Comparison of ENCODE assay signal across 11 cellular contexts in genomic region chr2:101718993-101719571, GRCh38. TPM values are rescaled to one million over a fixed set of nuclear protein-coding genes. Genes with fewer than 3 reads are reported as not detected.
DNase-seq lines count a peak whose midpoint lies in the region; ATAC-seq, FAIRE-seq and TF ChIP-seq lines count a peak whose summit lies in the region.
"Had no signal": no experiment of that assay in that cellular context is flagged by ENCODE, and none has a peak within 500 bp of the region (broad histone marks: within the 10 kb centered on the region; RNA-seq: fewer than 3 reads in every experiment).

No MANE protein-coding gene starts in this region.

- H3K4me3 Mint-ChIP-seq in activated T-cell treated with anti-CD3 and anti-CD28 coated beads, Interleukin-2, amount 50 U/mL, for 72 hours = peak overlapping the region; percentile 74 to 78

- H3K36me3 Mint-ChIP-seq in activated T-cell treated with anti-CD3 and anti-CD28 coated beads, Interleukin-2, amount 50 U/mL, for 72 hours (ENCODE audit: insufficient read depth in 2 of 2) = peaks cover 7 to 15% of the 10 kb centered on the region in 2 donors

- TF ChIP-seq POLR2A in GM12891 (IDR thresholded peaks at IDR 0.05; ENCODE audit: low read depth, low read length) = no peak

- peaks cover 1% of the 10 kb centered on the region for H3K79me1 ChIP-seq in mesenchymal stem cell (replicated peaks; ENCODE audit: low read length, poor library complexity, severe bottlenecking)

- H3K27me3 ChIP-seq in mesenchymal stem cell (ENCODE audit: control insufficient read depth in 1 of 2, insufficient read depth in 1 of 2, low read length in 2 of 2) = no peaks in the 10 kb centered on the region
- H3K27me3 ChIP-seq in hepatocyte = no peaks in the 10 kb centered on the region

- H3K27me3 Mint-ChIP-seq in activated T-cell treated with anti-CD3 and anti-CD28 coated beads, Interleukin-2, amount 50 U/mL, for 72 hours (ENCODE audit: low read depth) = no peaks in the 10 kb centered on the region

- no peak overlapping the region for H2AFZ ChIP-seq in mesenchymal stem cell (ENCODE audit: low read depth, low read length)
- H2AFZ ChIP-seq in hepatocyte = no peak overlapping the region

- no peak overlapping the region for H2BK5ac ChIP-seq in mesenchymal stem cell (ENCODE audit: low read depth, low read length, poor library complexity, severe bottlenecking)

- no peak overlapping the region for H3K4ac ChIP-seq in mesenchymal stem cell (ENCODE audit: low read depth in 1 of 2, low read length in 2 of 2)

- H3K9me3 ChIP-seq in mesenchymal stem cell (ENCODE audit: control insufficient read depth, low read length) (no peaks in the 10 kb centered on the region), hepatocyte (ENCODE audit: low read depth) (no peaks in the 10 kb centered on the region)

- H3K79me2 ChIP-seq in hepatocyte = peaks cover 100% of the 10 kb centered on the region

- no peak overlapping the region for H3K18ac ChIP-seq in mesenchymal stem cell (ENCODE audit: low read depth in 1 of 2, low read length in 2 of 2)

- H3K9me2 ChIP-seq in hepatocyte (replicated peaks; ENCODE audit: insufficient read depth) = no peaks in the 10 kb centered on the region

- H3K23ac ChIP-seq in mesenchymal stem cell (ENCODE audit: low read length in 2 of 2) = no peak overlapping the region

- no peak overlapping the region for H4K91ac ChIP-seq in mesenchymal stem cell (ENCODE audit: low read length)

- no peak overlapping the region for H2BK15ac ChIP-seq in mesenchymal stem cell (ENCODE audit: low read depth, poor library complexity, severe bottlenecking)

- H4K8ac ChIP-seq in mesenchymal stem cell (ENCODE audit: low read length) = peak overlapping the region; percentile 14

- no peak overlapping the region for H2BK120ac ChIP-seq in mesenchymal stem cell (ENCODE audit: low read depth, low read length)

- H2BK12ac ChIP-seq in mesenchymal stem cell (ENCODE audit: low read length in 2 of 2) = no peak overlapping the region

- H3K9me3 Mint-ChIP-seq in activated T-cell treated with anti-CD3 and anti-CD28 coated beads, Interleukin-2, amount 50 U/mL, for 72 hours = peaks cover 5% of the 10 kb centered on the region in 2 donors

- H3K27ac Mint-ChIP-seq in activated T-cell treated with anti-CD3 and anti-CD28 coated beads, Interleukin-2, amount 50 U/mL, for 72 hours = peak overlapping the region; percentile 92

- H3K4me2 ChIP-seq in mesenchymal stem cell (ENCODE audit: low read length, poor library complexity, severe bottlenecking) (no peak overlapping the region), hepatocyte (no peak overlapping the region)

- no peak for TF ChIP-seq CTCF in hepatocyte (IDR thresholded peaks at IDR 0.05; ENCODE audit: poor library complexity)

- H3K36me3 ChIP-seq in mesenchymal stem cell (ENCODE audit: control insufficient read depth in 1 of 2, insufficient read depth in 2 of 2, low read depth in 1 of 2, low read length in 2 of 2) (peaks cover 0 to 59% of the 10 kb centered on the region in 2 experiments), hepatocyte (replicated peaks; ENCODE audit: insufficient read depth, low read depth) (no peaks in the 10 kb centered on the region)

- no peak overlapping the region for H3K14ac ChIP-seq in mesenchymal stem cell (ENCODE audit: low read length in 2 of 2)

- no peak overlapping the region for H2AK5ac ChIP-seq in mesenchymal stem cell (ENCODE audit: low read length, severe bottlenecking)

- no peak for FAIRE-seq in GM12891 (lab: Jason Lieb, UNC)

- H3K4me1 Mint-ChIP-seq in activated T-cell treated with anti-CD3 and anti-CD28 coated beads, Interleukin-2, amount 50 U/mL, for 72 hours (ENCODE audit: low read depth) = peaks cover 98% of the 10 kb centered on the region

- peak overlapping the region; percentile 5 for H3K9ac ChIP-seq in mesenchymal stem cell (ENCODE audit: low read length)

- H3K4me3 ChIP-seq in mesenchymal stem cell (ENCODE audit: insufficient read depth in 1 of 2, low read depth in 1 of 2, low read length in 2 of 2) (no peak overlapping the region), hepatocyte (no peak overlapping the region)

- H4K20me1 ChIP-seq in hepatocyte (ENCODE audit: insufficient read depth, poor library complexity, severe bottlenecking) = peaks cover 89% of the 10 kb centered on the region

- H3K27ac ChIP-seq in mesenchymal stem cell (ENCODE audit: low read length, poor library complexity, severe bottlenecking) (no peak overlapping the region), hepatocyte (no peak overlapping the region)

- DNase-seq in AG20443 (ENCODE audit: low spot score) (peak; percentile 25), mesenchymal stem cell (no peak), GM12891 (ENCODE audit: insufficient read length, low spot score) (no peak), LoVo (ENCODE audit: low spot score) (no peak), hepatocyte (ENCODE audit: low spot score) (no peak)
- peak; percentile 69 to 77 for DNase-seq in activated T-cell treated with anti-CD3 and anti-CD28 coated beads, Interleukin-2, amount 50 U/mL, for 72 hours
- DNase-seq: Calu3, NCI-H1417 treated with DMSO at 0.1 percent for 48 hours, Right ventricle myocardium superior had no signal

- H3K4me1 ChIP-seq in mesenchymal stem cell (ENCODE audit: control insufficient read depth, insufficient read depth, low read depth, low read length) (peaks cover 6% of the 10 kb centered on the region), hepatocyte (ENCODE audit: insufficient read depth) (no peaks in the 10 kb centered on the region)

- peak; percentile 38 for ATAC-seq in HG02678 (IDR thresholded peaks at IDR 0.05; ENCODE audit: unreplicated experiment)
- peak; percentile 90 to 92 for ATAC-seq in activated T-cell treated with anti-CD3 and anti-CD28 coated beads, Interleukin-2, amount 50 U/mL, for 72 hours (replicated peaks in 1 of 2)
- ATAC-seq in HG03025 (IDR thresholded peaks at IDR 0.05; ENCODE audit: low FRiP score, unreplicated experiment) = no peak

- WGBS in mesenchymal stem cell = 96% methylated on average over 1 of the region's 1 CpG
- 92% methylated on average over 1 of the region's 1 CpG for WGBS in hepatocyte (ENCODE audit: low lambda C conversion rate, missing lambda C conversion rate)

TF ChIP-seq in GM12891, 5 proteins besides CTCF, POLR2A, EP300 and RAD21:
- no peak for TF ChIP-seq TAF1 (IDR thresholded peaks at IDR 0.05; ENCODE audit: low read depth, low read length)
- no peak for TF ChIP-seq POLR2AphosphoS5 (IDR thresholded peaks at IDR 0.05; ENCODE audit: low read depth, low read length)
- TF ChIP-seq PAX5 (IDR thresholded peaks at IDR 0.05; ENCODE audit: insufficient read depth, low read length, severe bottlenecking) = no peak
- no peak for TF ChIP-seq POU2F2 (IDR thresholded peaks at IDR 0.05; ENCODE audit: low read depth, low read length)
- TF ChIP-seq SPI1 (IDR thresholded peaks at IDR 0.05; ENCODE audit: low read depth, low read length) = no peak

RNA-seq across cellular contexts. Expression of gene MAP4K4, which starts 21.6 kb away (rescaled TPM):
- 10 to 100 TPM; 72.1 to 85.1 TPM for total RNA-seq in activated T-cell treated with anti-CD3 and anti-CD28 coated beads, Interleukin-2, amount 50 U/mL, for 72 hours
- 135 TPM for polyA plus RNA-seq in mesenchymal stem cell (2013, experiment 1 of 2)
- 130 TPM for polyA plus RNA-seq in mesenchymal stem cell (2013, experiment 2 of 2)
- polyA plus RNA-seq in GM12891 (2012; ENCODE audit: low read depth, missing spikeins) = 1.3 TPM
- total RNA-seq in hepatocyte = 75.5 and 84.4 TPM in 2 replicates
- 59.1 and 60.6 TPM in 2 replicates for polyA plus RNA-seq in hepatocyte

Comparison
In these comparisons a context has a peak if more than half of its experiments do, and no peak if none do; other contexts are left out.
1. DNase-seq: peak in AG20443 (single experiment) and activated T-cell treated with anti-CD3 and anti-CD28 coated beads, Interleukin-2, amount 50 U/mL, for 72 hours (2 of 2); none in mesenchymal stem cell (single experiment), GM12891 (single experiment), LoVo (single experiment) and hepatocyte (single experiment).